21 cellular contexts compared by ENCODE assay signal in the genomic region with DNA sequence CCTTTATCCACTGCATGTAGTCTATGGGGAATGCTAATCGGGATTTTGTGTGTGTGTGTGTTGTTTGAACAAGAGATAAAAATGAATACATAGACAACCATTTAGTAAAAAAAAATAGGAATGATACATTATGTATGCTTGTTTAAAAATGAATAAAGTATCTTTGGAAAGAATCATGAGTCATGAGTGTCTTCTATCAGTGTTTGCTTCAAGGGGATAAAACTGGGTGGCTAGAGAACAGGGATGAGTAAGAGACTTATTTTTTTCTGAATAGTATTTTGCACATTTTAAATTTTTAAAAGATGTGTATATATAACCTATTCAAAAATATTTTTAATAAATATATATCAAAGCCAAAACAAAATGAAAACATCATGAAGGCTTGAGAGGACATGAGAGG.
A peak's percentile ranks its signal among the peaks of the same experiment; 100 is the strongest.
DNase-seq lines count a peak whose midpoint lies in the region; ATAC-seq, FAIRE-seq and TF ChIP-seq lines count a peak whose summit lies in the region.
"Had no signal": no experiment of that assay in that cellular context is flagged by ENCODE, and none has a peak within 500 bp of the region (broad histone marks: within the 10 kb centered on the region; RNA-seq: fewer than 3 reads in every experiment).

No MANE protein-coding gene starts in this region.

- ATAC-seq in psoas muscle (no peak), natural killer cell (no peak)
- ATAC-seq: SK-N-SH treated with all-trans-retinoic acid at 6 μM for 48 hours had no signal

- H3K9me3 ChIP-seq in psoas muscle, result no peaks in the 10 kb centered on the region
- H3K9me3 ChIP-seq: BLaER1, HAP-1, MG63 had no signal

- no peak overlapping the region for H3K27ac ChIP-seq in psoas muscle
- H3K27ac ChIP-seq: BLaER1 had no signal

- peaks cover 7% of the 10 kb centered on the region for H3K36me3 Mint-ChIP-seq in natural killer cell
- H3K36me3 Mint-ChIP-seq: CD8-positive, alpha-beta memory T cell had no signal

- no peak overlapping the region for H3K4me3 Mint-ChIP-seq in natural killer cell
- H3K4me3 Mint-ChIP-seq: CD8-positive, alpha-beta memory T cell had no signal

- no peak overlapping the region for H3K4me3 ChIP-seq in epithelial cell of esophagus (ENCODE audit: low read length)
- no peak overlapping the region for H3K4me3 ChIP-seq in psoas muscle
- H3K4me3 ChIP-seq: BLaER1, HAP-1, MG63 had no signal

- no peaks in the 10 kb centered on the region for H3K4me1 Mint-ChIP-seq in natural killer cell
- H3K4me1 Mint-ChIP-seq: CD8-positive, alpha-beta memory T cell had no signal

- H3K27ac Mint-ChIP-seq in natural killer cell, result no peak overlapping the region
- H3K27ac Mint-ChIP-seq: CD8-positive, alpha-beta memory T cell had no signal

- no peak for DNase-seq in D721Med (ENCODE audit: insufficient read length, low spot score)
- peak; percentile 2 for DNase-seq in LHCN-M2 (ENCODE audit: low read depth)
- peak; percentile 23 for DNase-seq in epithelial cell of esophagus (ENCODE audit: low read depth)
- peak; percentile 45 for DNase-seq in iris pigment epithelial cell (ENCODE audit: low read depth)
- DNase-seq in psoas muscle, result no peak
- no peak for DNase-seq in NCI-H146 treated with DMSO at 0.1 percent for 48 hours (lab: John Stamatoyannopoulos, UW; ENCODE audit: unreplicated experiment)
- no peak for DNase-seq in natural killer cell
- DNase-seq in NCI-H146 (lab: John Stamatoyannopoulos, UW), result no peak
- DNase-seq: ACHN; CD8-positive, alpha-beta memory T cell; KG1; MG63; NCI-H1105; NCI-H187 treated with DMSO at 0.1 percent for 48 hours; NCI-H2171; NCI-H446 treated with DMSO at 0.1 percent for 48 hours; NCI-H748 treated with DMSO at 0.1 percent for 48 hours; Right ventricle myocardium superior had no signal

- H3K27me3 Mint-ChIP-seq in natural killer cell (ENCODE audit: low read depth in 2 of 2), result no peaks in the 10 kb centered on the region
- H3K27me3 Mint-ChIP-seq: CD8-positive, alpha-beta memory T cell had no signal

- H3K36me3 ChIP-seq in psoas muscle (ENCODE audit: insufficient read depth in 1 of 2, low read depth in 1 of 2), result no peaks in the 10 kb centered on the region
- H3K36me3 ChIP-seq: BLaER1, HAP-1, MG63 had no signal

- no peaks in the 10 kb centered on the region for H3K27me3 ChIP-seq in psoas muscle (ENCODE audit: insufficient read depth in 3 of 3, low read length in 2 of 3)
- H3K27me3 ChIP-seq: BLaER1, MG63 had no signal

- no peak for TF ChIP-seq CTCF in D721Med (IDR thresholded peaks at IDR 0.05; ENCODE audit: insufficient read depth, missing control alignments)
- no peak for TF ChIP-seq CTCF in epithelial cell of esophagus (IDR thresholded peaks at IDR 0.05; ENCODE audit: insufficient read depth, low read depth, low read length, missing control alignments)
- TF ChIP-seq CTCF in psoas muscle (IDR thresholded peaks at IDR 0.05), result no peak
- TF ChIP-seq CTCF in natural killer cell (IDR thresholded peaks at IDR 0.05), result no peak

- FAIRE-seq in D721Med (lab: Jason Lieb, UNC), result peak; percentile 35

- 85 to 89% (median 87%) methylated on average over 1 of the region's 1 CpG for WGBS in psoas muscle, 3 donors

- intact Hi-C loops in psoas muscle (cut with DNase I), result no loop called here
- intact Hi-C loops in natural killer cell (cut with micrococcal nuclease), result no loop called here

- H3K4me1 ChIP-seq in psoas muscle, result no peaks in the 10 kb centered on the region
- H3K4me1 ChIP-seq: BLaER1, HAP-1 had no signal

- H3K9me3 Mint-ChIP-seq in natural killer cell, result peaks cover 4 to 7% of the 10 kb centered on the region in 2 donors

Comparison
In these comparisons a context has a peak if more than half of its experiments do, and no peak if none do; other contexts are left out.
1. DNase-seq: peak in LHCN-M2 (single experiment), epithelial cell of esophagus (single experiment) and iris pigment epithelial cell (single experiment); none in D721Med (single experiment), psoas muscle (0 of 2), NCI-H146 treated with DMSO at 0.1 percent for 48 hours (single experiment), natural killer cell (single experiment) and NCI-H146 (single experiment).